8 cellular contexts compared by ENCODE assay signal in genomic region chrX:132612990-132613564, GRCh38.
A peak's percentile ranks its signal among the peaks of the same experiment; 100 is the strongest.
DNase-seq lines count a peak whose midpoint lies in the region; ATAC-seq and TF ChIP-seq lines count a peak whose summit lies in the region.

No MANE protein-coding gene starts in this region.

- no peaks in the 10 kb centered on the region for H3K27me3 ChIP-seq in colonic mucosa
- peaks cover 0 to 15% of the 10 kb centered on the region in 2 donors for H3K27me3 ChIP-seq in tibial nerve

- intact Hi-C loops in colonic mucosa (cut with DNase I): loop anchor here (5.0 kb wide), 2 partner anchors 321 to 386 kb away; no protein-coding TSS in a partner anchor

- H3K27ac Mint-ChIP-seq in memory B cell: no peak overlapping the region

- 45 to 55% methylated on average over 6 to 7 of the region's 7 CpGs for WGBS in tibial nerve, 2 donors

- ATAC-seq in GM18502 (IDR thresholded peaks at IDR 0.05; ENCODE audit: poor library complexity, unreplicated experiment) (peak; percentile 69), memory B cell (ENCODE audit: low read depth) (peak; percentile 44)

- no peaks in the 10 kb centered on the region for H3K9me3 Mint-ChIP-seq in memory B cell

- no peaks in the 10 kb centered on the region for H3K27me3 Mint-ChIP-seq in memory B cell

- H3K9ac ChIP-seq in colonic mucosa (ENCODE audit: low read depth in 2 of 2, low read length in 2 of 2): no peak overlapping the region

- peaks cover 3% of the 10 kb centered on the region for H3K4me1 Mint-ChIP-seq in memory B cell

- H3K36me3 Mint-ChIP-seq in memory B cell: no peaks in the 10 kb centered on the region

- TF ChIP-seq POLR2A in tibial nerve (IDR thresholded peaks at IDR 0.05): no peak

- peak; percentile 27; the same call in 1 of the 2 replicates for TF ChIP-seq CTCF in WI38 (IDR thresholded peaks at IDR 0.05; ENCODE audit: low read depth, low read length)
- peak; percentile 56 for TF ChIP-seq CTCF in colonic mucosa (IDR thresholded peaks at IDR 0.05)
- TF ChIP-seq CTCF in tibial nerve (IDR thresholded peaks at IDR 0.05): peak; percentile 35 to 56 (median 46)

- H3K4me3 ChIP-seq in WI38 (ENCODE audit: low read depth, low read length) (no peak overlapping the region), colonic mucosa (no peak overlapping the region), tibial nerve (no peak overlapping the region)

- H3K4me1 ChIP-seq in colonic mucosa: no peaks in the 10 kb centered on the region
- H3K4me1 ChIP-seq in tibial nerve: no peaks in the 10 kb centered on the region

- no peak overlapping the region for H3K27ac ChIP-seq in colonic mucosa
- no peak overlapping the region for H3K27ac ChIP-seq in tibial nerve

- TF ChIP-seq EP300 in tibial nerve (IDR thresholded peaks at IDR 0.05): no peak

- H3K4me3 Mint-ChIP-seq in memory B cell: no peak overlapping the region

- no peaks in the 10 kb centered on the region for H3K36me3 ChIP-seq in colonic mucosa
- H3K36me3 ChIP-seq in tibial nerve: no peaks in the 10 kb centered on the region

- DNase-seq in AG08396 (ENCODE audit: low spot score) (peak; percentile 40), NCI-H1105 treated with DMSO at 0.1 percent for 48 hours (lab: John Stamatoyannopoulos, UW) (peak; percentile 65), colonic mucosa (peak; percentile 38), memory B cell (ENCODE audit: low spot score in 2 of 2) (peak in 1 of 2 donors; percentile 22), tibial nerve (ENCODE audit: low spot score in 2 of 2) (peak; percentile 19 to 47), MV-4-11 (lab: John Stamatoyannopoulos, UW) (no peak)

- no peaks in the 10 kb centered on the region for H3K9me3 ChIP-seq in colonic mucosa
- no peaks in the 10 kb centered on the region for H3K9me3 ChIP-seq in tibial nerve
